In genomic region chr5:141320225-141321169, GRCh38 we compare ENCODE assay signal across 8 cellular contexts. TPM values are rescaled to one million over a fixed set of nuclear protein-coding genes. Genes with fewer than 3 reads are reported as not detected.
DNase-seq lines count a peak whose midpoint lies in the region; ATAC-seq, FAIRE-seq and TF ChIP-seq lines count a peak whose summit lies in the region.

Gene TAF7, minus strand, starts transcription at chr5:141320784. Its CDS starts 740 bp downstream, at chr5:141320044.

- intact Hi-C loops in breast epithelium (cut with DNase I; ENCODE audit: low total_unique reads): no loop called here

- peaks cover 50 to 81% of the 10 kb centered on the region in 2 donors for H3K9me3 ChIP-seq in breast epithelium
- H3K9me3 ChIP-seq in small intestine (ENCODE audit: control insufficient read depth, low read depth): peaks cover 7% of the 10 kb centered on the region

- no peaks in the 10 kb centered on the region for H3K4me1 ChIP-seq in breast epithelium
- H3K4me1 ChIP-seq in small intestine (ENCODE audit: control insufficient read depth in 2 of 2, insufficient read depth in 1 of 2, low read depth in 1 of 2, low read length in 1 of 2): peaks cover 0 to 2% of the 10 kb centered on the region in 2 donors

- WGBS in small intestine, 3 donors: 1% methylated on average over 67 of the region's 67 CpGs

- H3K4me3 ChIP-seq in breast epithelium: peak within 1 kb of the TSS; percentile 75 to 80 (median 75)
- peak within 1 kb of the TSS; percentile 61 to 69 for H3K4me3 ChIP-seq in small intestine (ENCODE audit: low read depth in 1 of 2, low read length in 2 of 2)

- peaks cover 4% of the 10 kb centered on the region for H3K36me3 ChIP-seq in breast epithelium
- peaks cover 2 to 15% of the 10 kb centered on the region in 2 donors for H3K36me3 ChIP-seq in small intestine (ENCODE audit: control insufficient read depth in 2 of 2, insufficient read depth in 2 of 2, low read length in 2 of 2)

- no peaks in the 10 kb centered on the region for H3K27me3 ChIP-seq in breast epithelium
- H3K27me3 ChIP-seq in small intestine (ENCODE audit: control insufficient read depth in 2 of 2, insufficient read depth in 2 of 2, low read length in 2 of 2): no peaks in the 10 kb centered on the region

- DNase-seq in AG08395 (ENCODE audit: low spot score) (peak; percentile 97), NCI-H2196 treated with DMSO at 0.1 percent for 48 hours (lab: John Stamatoyannopoulos, UW; ENCODE audit: unreplicated experiment) (peak; percentile 68), breast epithelium (ENCODE audit: low spot score in 2 of 2) (peak; percentile 82 to 90), iPS-NIHi11 (ENCODE audit: low spot score) (peak; percentile 92), small intestine (peak; percentile 91)

- TF ChIP-seq CTCF in VCaP (conservative IDR thresholded peaks at IDR 0.05) (peak; percentile 89), breast epithelium (IDR thresholded peaks at IDR 0.05) (peak; percentile 65 to 77 (median 72))

- TF ChIP-seq POLR2A in breast epithelium (IDR thresholded peaks at IDR 0.05): peak; percentile 91

- peak within 1 kb of the TSS; percentile 92 for H3K27ac ChIP-seq in VCaP
- peak within 1 kb of the TSS; percentile 98 for H3K27ac ChIP-seq in breast epithelium
- peak within 1 kb of the TSS; percentile 89 to 98 for H3K27ac ChIP-seq in small intestine (ENCODE audit: low read depth in 1 of 2, low read length in 1 of 2)

- ATAC-seq in GM18870 (IDR thresholded peaks at IDR 0.05; ENCODE audit: unreplicated experiment): peak; percentile 83
- ATAC-seq in HG03135 (IDR thresholded peaks at IDR 0.05; ENCODE audit: unreplicated experiment): peak; percentile 98

- FAIRE-seq in small intestine (lab: Jason Lieb, UNC): no peak

RNA-seq across cellular contexts. Expression of gene TAF7, which starts in this region (rescaled TPM):
- total RNA-seq in breast epithelium: 10 to 100 TPM; 59.2 to 96.2 (median 68.2) TPM
- polyA plus RNA-seq in small intestine: 10 to 100 TPM; 58.8 to 71.3 (median 60.8) TPM

Comparison
In these comparisons a context has a peak if more than half of its experiments do, and no peak if none do; other contexts are left out.
1. Peak in every context shown above with its lines: DNase-seq, ATAC-seq, H3K4me3 ChIP-seq and H3K27ac ChIP-seq.